11 cellular contexts compared by ENCODE assay signal in the genomic region with DNA sequence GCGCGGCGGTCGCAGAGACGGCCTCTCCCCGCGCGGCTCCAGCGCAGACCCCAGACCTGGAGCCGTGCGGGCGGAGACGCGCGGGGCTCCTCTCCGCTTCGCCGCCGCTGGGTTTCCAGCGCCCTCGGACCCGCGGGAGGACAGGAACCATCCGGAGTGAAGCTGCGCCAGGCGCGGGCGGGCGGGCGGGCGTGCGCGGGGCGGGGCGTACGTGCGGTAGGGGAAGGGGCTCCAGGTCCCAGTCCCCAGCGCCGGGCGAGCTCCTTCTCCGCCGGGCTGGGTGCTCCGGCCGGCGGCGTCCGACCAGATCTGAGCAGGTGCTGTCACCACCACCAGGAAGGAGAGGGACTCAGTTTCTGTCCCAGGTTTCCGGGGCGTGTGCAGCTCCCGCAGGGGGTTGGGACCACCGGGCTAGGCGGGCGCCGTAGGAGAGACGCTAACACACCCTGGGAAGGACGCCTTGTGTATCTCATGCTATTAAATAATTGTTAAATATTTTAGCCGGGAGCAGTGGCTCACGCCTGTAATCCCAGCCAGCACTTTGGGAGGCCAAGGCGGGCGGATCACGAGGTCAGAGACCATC. TPM values are rescaled to one million over a fixed set of nuclear protein-coding genes. Genes with fewer than 3 reads are reported as not detected.
DNase-seq lines count a peak whose midpoint lies in the region; ATAC-seq and TF ChIP-seq lines count a peak whose summit lies in the region.
"Had no signal": no experiment of that assay in that cellular context is flagged by ENCODE, and none has a peak within 500 bp of the region (broad histone marks: within the 10 kb centered on the region; RNA-seq: fewer than 3 reads in every experiment).

CHRNA3 (minus strand) TSS at position 158 of the 583 bp plus-strand sequence. CDS start 202 bp downstream, outside the sequence.

- intact Hi-C loops in activated CD4-positive, alpha-beta T cell treated with anti-CD3 and anti-CD28 coated beads for 36 hours (cut with DNase I, micrococcal nuclease) = no loop called here

- peaks cover 11% of the 10 kb centered on the region for H3K4me1 Mint-ChIP-seq in activated CD4-positive, alpha-beta T cell treated with anti-CD3 and anti-CD28 coated beads for 36 hours
- H3K4me1 Mint-ChIP-seq in stimulated activated effector memory CD8-positive, alpha-beta T cell treated with anti-CD3 and anti-CD28 coated beads, Interleukin-12 subunit alpha, Interleukin-12 subunit beta, amount 100 ng/mL, for 72 hours = peaks cover 5% of the 10 kb centered on the region

- H3K9me3 Mint-ChIP-seq in activated CD4-positive, alpha-beta T cell treated with anti-CD3 and anti-CD28 coated beads for 36 hours (ENCODE audit: low read depth) = no peaks in the 10 kb centered on the region
- no peaks in the 10 kb centered on the region for H3K9me3 Mint-ChIP-seq in stimulated activated effector memory CD8-positive, alpha-beta T cell treated with anti-CD3 and anti-CD28 coated beads, Interleukin-12 subunit alpha, Interleukin-12 subunit beta, amount 100 ng/mL, for 72 hours

- peak within 1 kb of the TSS; percentile 95 for H3K27ac ChIP-seq in WERI-Rb-1

- CTCF ChIA-PET in activated CD4-positive, alpha-beta T cell treated with anti-CD3 and anti-CD28 coated beads for 36 hours (lab: Charles Lee) = interaction anchor here (0.6 to 1.2 kb wide), 3 partner anchors 89 to 1053 kb away, joined by 3 to 4 read pairs (median 3); no protein-coding TSS in a partner anchor

- H3K4me3 Mint-ChIP-seq in activated CD4-positive, alpha-beta T cell treated with anti-CD3 and anti-CD28 coated beads for 36 hours = peak within 1 kb of the TSS; percentile 30
- H3K4me3 Mint-ChIP-seq in stimulated activated effector memory CD8-positive, alpha-beta T cell treated with anti-CD3 and anti-CD28 coated beads, Interleukin-12 subunit alpha, Interleukin-12 subunit beta, amount 100 ng/mL, for 72 hours = peak within 1 kb of the TSS; percentile 4

- no peak within 1 kb of the TSS for H3K27ac Mint-ChIP-seq in activated CD4-positive, alpha-beta T cell treated with anti-CD3 and anti-CD28 coated beads for 36 hours
- H3K27ac Mint-ChIP-seq in stimulated activated effector memory CD8-positive, alpha-beta T cell treated with anti-CD3 and anti-CD28 coated beads, Interleukin-12 subunit alpha, Interleukin-12 subunit beta, amount 100 ng/mL, for 72 hours = no peak within 1 kb of the TSS

- peaks cover 33% of the 10 kb centered on the region for H3K27me3 Mint-ChIP-seq in activated CD4-positive, alpha-beta T cell treated with anti-CD3 and anti-CD28 coated beads for 36 hours

- TF ChIP-seq POLR2A in GM18505 (IDR thresholded peaks at IDR 0.05; ENCODE audit: borderline replicate concordance, extremely low read depth, insufficient read depth, insufficient read length) = no peak

- H3K36me3 ChIP-seq in WERI-Rb-1 = peaks cover 64% of the 10 kb centered on the region
- H3K36me3 ChIP-seq in kidney epithelial cell (ENCODE audit: control insufficient read depth, insufficient read depth, low read length) = no peaks in the 10 kb centered on the region

- POLR2A ChIA-PET in activated CD4-positive, alpha-beta T cell treated with anti-CD3 and anti-CD28 coated beads for 36 hours (lab: Charles Lee) = no interaction called here

- no peaks in the 10 kb centered on the region for H3K9me3 ChIP-seq in WERI-Rb-1 (ENCODE audit: severe bottlenecking)

- peak within 1 kb of the TSS; percentile 68 for H3K4me3 ChIP-seq in WERI-Rb-1 (ENCODE audit: low read depth, low read length)
- H3K4me3 ChIP-seq in kidney epithelial cell (ENCODE audit: low read depth, low read length) = peak within 1 kb of the TSS; percentile 24

- no peaks in the 10 kb centered on the region for H3K36me3 Mint-ChIP-seq in activated CD4-positive, alpha-beta T cell treated with anti-CD3 and anti-CD28 coated beads for 36 hours (ENCODE audit: low read depth)
- H3K36me3 Mint-ChIP-seq in stimulated activated effector memory CD8-positive, alpha-beta T cell treated with anti-CD3 and anti-CD28 coated beads, Interleukin-12 subunit alpha, Interleukin-12 subunit beta, amount 100 ng/mL, for 72 hours = no peaks in the 10 kb centered on the region

- peak; percentile 24 for ATAC-seq in activated CD4-positive, alpha-beta T cell treated with anti-CD3 and anti-CD28 coated beads for 36 hours
- ATAC-seq in stimulated activated effector memory CD8-positive, alpha-beta T cell treated with anti-CD3 and anti-CD28 coated beads, Interleukin-12 subunit alpha, Interleukin-12 subunit beta, amount 100 ng/mL, for 72 hours = no peak
- no peak for ATAC-seq in GM18505 (IDR thresholded peaks at IDR 0.05; ENCODE audit: unreplicated experiment)

- no peaks in the 10 kb centered on the region for H3K27me3 ChIP-seq in WERI-Rb-1 (ENCODE audit: insufficient read depth, low read depth, severe bottlenecking)
- peaks cover 34% of the 10 kb centered on the region for H3K27me3 ChIP-seq in kidney epithelial cell (ENCODE audit: control insufficient read depth, insufficient read depth, low read length)

- TF ChIP-seq CTCF in WERI-Rb-1 (IDR thresholded peaks at IDR 0.05; ENCODE audit: low read depth, low read length) = no peak
- no peak for TF ChIP-seq CTCF in kidney epithelial cell (IDR thresholded peaks at IDR 0.05; ENCODE audit: insufficient read depth, low read length, poor library complexity, severe bottlenecking)

- no peak for DNase-seq in activated CD4-positive, alpha-beta T cell treated with anti-CD3 and anti-CD28 coated beads for 36 hours
- DNase-seq in activated CD4-positive, alpha-beta T cell treated with anti-CD3 and anti-CD28 coated beads, Interleukin-2, amount 50 U/mL, for 48 hours = no peak
- DNase-seq in WERI-Rb-1 (peak; percentile 45), kidney epithelial cell (ENCODE audit: low read depth) (no peak), NCI-H524 treated with DMSO at 0.1 percent for 48 hours (lab: John Stamatoyannopoulos, UW) (no peak), DMS79 (lab: John Stamatoyannopoulos, UW) (no peak)
- no peak for DNase-seq in stimulated activated effector memory CD8-positive, alpha-beta T cell treated with anti-CD3 and anti-CD28 coated beads, Interleukin-12 subunit alpha, Interleukin-12 subunit beta, amount 100 ng/mL, for 72 hours (ENCODE audit: low spot score in 2 of 2)
- DNase-seq: effector memory CD4-positive, alpha-beta T cell had no signal

RNA-seq across cellular contexts. Expression of gene CHRNA3, which starts in this region (rescaled TPM):
- not detected for total RNA-seq in activated CD4-positive, alpha-beta T cell treated with anti-CD3 and anti-CD28 coated beads for 36 hours
- 0.07 and 0.46 TPM in 2 replicates for total RNA-seq in kidney epithelial cell
- total RNA-seq: NCI-H460, subcutaneous adipose tissue had no signal

Comparison
In these comparisons a context has a peak if more than half of its experiments do, and no peak if none do; other contexts are left out.
1. Peak in ATAC-seq in activated CD4-positive, alpha-beta T cell treated with anti-CD3 and anti-CD28 coated beads for 36 hours; RNA of the gene not detected or under 1 TPM.